Comparison of ENCODE assay signal across 8 cellular contexts in the genomic region with DNA sequence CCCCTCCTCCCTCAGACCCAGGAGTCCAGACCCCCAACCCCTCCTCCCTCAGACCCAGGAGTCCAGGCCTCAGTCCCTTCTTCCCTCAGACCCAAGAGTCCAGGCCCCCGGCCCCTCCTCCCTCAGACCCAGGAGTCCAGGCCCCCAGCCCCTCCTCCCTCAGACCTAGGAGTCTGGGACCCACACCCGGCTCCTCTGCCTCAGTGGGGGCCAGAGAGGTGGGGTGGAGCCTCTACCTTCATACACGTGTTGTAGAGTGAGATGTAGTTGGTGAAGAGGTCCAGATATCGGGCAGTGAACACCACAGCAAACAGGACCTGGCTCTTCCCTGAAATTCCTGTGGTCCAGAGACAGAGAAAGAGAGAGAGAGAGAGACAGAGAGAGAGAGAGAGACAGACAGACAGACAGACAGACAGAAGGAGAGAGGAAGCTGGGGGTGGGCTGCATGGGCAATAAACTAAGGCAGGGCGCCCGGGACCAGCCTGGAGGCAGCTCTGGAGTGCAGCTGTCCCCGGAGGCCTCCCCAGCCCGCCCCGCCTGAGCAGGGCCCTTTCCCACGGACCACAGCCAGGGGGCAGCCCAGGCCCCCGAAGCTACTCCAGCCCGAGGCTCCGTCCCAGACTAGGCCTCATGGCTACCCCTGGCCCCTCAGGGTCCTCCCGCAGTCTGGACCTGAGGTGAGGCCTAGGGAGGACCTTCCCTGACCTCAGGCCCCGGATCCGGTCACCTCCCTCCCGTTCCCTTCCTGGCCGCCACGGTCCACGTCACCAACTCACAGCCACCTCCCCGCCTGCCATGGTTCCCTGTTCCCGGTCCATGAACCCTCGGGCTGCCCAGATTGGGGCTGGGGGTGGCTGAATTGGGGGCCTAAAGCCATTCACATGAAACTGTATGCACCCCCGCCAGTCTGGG. TPM values are rescaled to one million over a fixed set of nuclear protein-coding genes. Genes with fewer than 3 reads are reported as not detected.
DNase-seq lines count a peak whose midpoint lies in the region; ATAC-seq, FAIRE-seq and TF ChIP-seq lines count a peak whose summit lies in the region.

No MANE protein-coding gene starts in this region.

- H3K27me3 ChIP-seq in neuronal stem cell (ENCODE audit: control insufficient read depth in 3 of 3, insufficient read depth in 3 of 3, low read depth in 1 of 3, low read length in 3 of 3) = peaks cover 13 to 23% (median 19%) of the 10 kb centered on the region in 3 experiments
- H3K27me3 ChIP-seq in upper lobe of left lung = peaks cover 3 to 29% (median 17%) of the 10 kb centered on the region in 4 donors

- no peak overlapping the region for H2BK12ac ChIP-seq in neuronal stem cell (ENCODE audit: low read length)

- H4K91ac ChIP-seq in neuronal stem cell (ENCODE audit: low read depth, low read length, poor library complexity) = peak overlapping the region; percentile 98

- H3K27ac ChIP-seq in neuronal stem cell (replicated peaks; ENCODE audit: low read length) (peak overlapping the region; percentile 31), upper lobe of left lung (peak overlapping the region; percentile 89 to 98 (median 93))

- peak; percentile 58 to 85 (median 80) for TF ChIP-seq CTCF in upper lobe of left lung (IDR thresholded peaks at IDR 0.05)

- peak overlapping the region; percentile 89 for H3K4me2 ChIP-seq in neuronal stem cell (ENCODE audit: insufficient read depth, low read length, poor library complexity, severe bottlenecking)

- H3K23ac ChIP-seq in neuronal stem cell (ENCODE audit: low read depth, low read length, poor library complexity) = peak overlapping the region; percentile 93

- H2AK5ac ChIP-seq in neuronal stem cell (ENCODE audit: low read depth, low read length) = peak overlapping the region; percentile 98

- peak overlapping the region; percentile 99 for H3K9ac ChIP-seq in neuronal stem cell (ENCODE audit: low read depth, low read length, poor library complexity)

- H4K8ac ChIP-seq in neuronal stem cell (ENCODE audit: low read depth, low read length) = no peak overlapping the region

- TF ChIP-seq EP300 in upper lobe of left lung (IDR thresholded peaks at IDR 0.05) = no peak

- peak; percentile 33 for ATAC-seq in HG02852 (IDR thresholded peaks at IDR 0.05; ENCODE audit: unreplicated experiment)
- peak; percentile 84 to 85 for ATAC-seq in upper lobe of left lung (ENCODE audit: low FRiP score in 2 of 2)

- no peak overlapping the region for H2BK15ac ChIP-seq in neuronal stem cell (ENCODE audit: low read length)

- H3K4me3 ChIP-seq in neuronal stem cell (ENCODE audit: low read length in 2 of 2) = peak overlapping the region; percentile 77 to 88
- H3K4me3 ChIP-seq in upper lobe of left lung = peak overlapping the region; percentile 90 to 98 (median 95)

- FAIRE-seq in frontal cortex (lab: Jason Lieb, UNC) = no peak

- no peak overlapping the region for H2BK120ac ChIP-seq in neuronal stem cell (ENCODE audit: low read depth, low read length)

- peaks cover 9% of the 10 kb centered on the region for H3K79me1 ChIP-seq in neuronal stem cell (ENCODE audit: low read depth, low read length)

- peak overlapping the region; percentile 99 for H3K18ac ChIP-seq in neuronal stem cell (ENCODE audit: low read length)

- H3K36me3 ChIP-seq in neuronal stem cell (replicated peaks in 1 of 2; ENCODE audit: control insufficient read depth in 2 of 2, insufficient read depth in 2 of 2, low read length in 2 of 2) (peaks cover 16 to 40% of the 10 kb centered on the region in 2 donors), upper lobe of left lung (peaks cover 6 to 40% (median 34%) of the 10 kb centered on the region in 4 donors)

- WGBS in neuronal stem cell (ENCODE audit: extremely low coverage in 2 of 2, insufficient read length in 2 of 2, insufficient replicate concordance in 1 of 2), 2 donors = no CpG with 5 or more reads among the region's 24 CpGs
- 3 to 4% methylated on average over 17 to 19 of the region's 24 CpGs for WGBS in upper lobe of left lung, 2 donors

- H3K9me3 ChIP-seq in neuronal stem cell (replicated peaks in 1 of 2; ENCODE audit: control insufficient read depth in 2 of 2, insufficient read depth in 1 of 2, low read depth in 1 of 2, low read length in 2 of 2) (no peaks in the 10 kb centered on the region), upper lobe of left lung (no peaks in the 10 kb centered on the region)

- peak overlapping the region; percentile 97 for H3K4ac ChIP-seq in neuronal stem cell (ENCODE audit: low read length)

- H2AFZ ChIP-seq in neuronal stem cell (ENCODE audit: low read length) = peak overlapping the region; percentile 77

- peak; percentile 40 for DNase-seq in DMS53 treated with DMSO at 0.1 percent for 48 hours (lab: John Stamatoyannopoulos, UW; ENCODE audit: unreplicated experiment)
- peak; percentile 53 for DNase-seq in RKO (ENCODE audit: low spot score)
- DNase-seq in activated naive CD4-positive, alpha-beta T cell treated with anti-CD3 and anti-CD28 coated beads, Interleukin-2, amount 50 U/mL, for 16 hours = peak; percentile 61
- peak; percentile 61 to 77 for DNase-seq in frontal cortex (ENCODE audit: low spot score in 2 of 2)
- no peak for DNase-seq in neuronal stem cell (ENCODE audit: low spot score)
- DNase-seq in upper lobe of left lung = peak; percentile 56 to 91
- no peak for DNase-seq in COLO829 (ENCODE audit: low spot score)

- no peak for TF ChIP-seq POLR2A in upper lobe of left lung (IDR thresholded peaks at IDR 0.05)

- peak overlapping the region; percentile 91 for H2BK5ac ChIP-seq in neuronal stem cell (ENCODE audit: low read length)

- H3K14ac ChIP-seq in neuronal stem cell (ENCODE audit: low read length) = peak overlapping the region; percentile 94

- H3K4me1 ChIP-seq in neuronal stem cell (ENCODE audit: control insufficient read depth in 2 of 2, insufficient read depth in 1 of 2, low read depth in 1 of 2, low read length in 2 of 2) (peaks cover 14 to 21% of the 10 kb centered on the region in 2 donors), upper lobe of left lung (peaks cover 19 to 35% (median 24%) of the 10 kb centered on the region in 4 donors)

RNA-seq across cellular contexts. Expression of a gene that starts 0.9 kb away (rescaled TPM):
- total RNA-seq in frontal cortex (21.6 TPM), upper lobe of left lung (100 to 1,000 TPM in 2 of 6 donors, 10 to 100 TPM in 4; 44.6 to 141 (median 96.8) TPM)
- polyA plus RNA-seq in neuronal stem cell (2013, experiment 1 of 2) = 361 TPM
- polyA plus RNA-seq in neuronal stem cell (2013, experiment 2 of 2) = 364 TPM

RNA-seq across cellular contexts. Expression of a gene that starts 3.0 kb away (rescaled TPM):
- total RNA-seq in frontal cortex = 2.9 TPM
- polyA plus RNA-seq in neuronal stem cell (2013, experiment 1 of 2) = 0.74 TPM
- 0.72 TPM for polyA plus RNA-seq in neuronal stem cell (2013, experiment 2 of 2)
- total RNA-seq in upper lobe of left lung = 1 to 10 TPM in 2 of 6 donors, under 1 TPM in 4; 0.15 to 1.4 (median 0.57) TPM

RNA-seq across cellular contexts. Expression of a gene that starts 26.3 kb away (rescaled TPM):
- total RNA-seq in frontal cortex (not detected), upper lobe of left lung (not detected)
- polyA plus RNA-seq in neuronal stem cell (2013, experiment 1 of 2) = 0.13 TPM
- 0.12 TPM for polyA plus RNA-seq in neuronal stem cell (2013, experiment 2 of 2)

RNA-seq across cellular contexts. Expression of a gene that starts 26.7 kb away (rescaled TPM):
- total RNA-seq in frontal cortex = 3.7 TPM
- polyA plus RNA-seq in neuronal stem cell (2013, experiment 1 of 2) = 8.5 TPM
- 8.9 TPM for polyA plus RNA-seq in neuronal stem cell (2013, experiment 2 of 2)
- total RNA-seq in upper lobe of left lung = 10 to 100 TPM in 4 of 6 donors, 1 to 10 TPM in 2; 4.7 to 34.6 (median 16.6) TPM

RNA-seq across cellular contexts. Expression of a gene that starts 55.3 kb away (rescaled TPM):
- total RNA-seq in frontal cortex = 6.9 TPM
- 11.2 TPM for polyA plus RNA-seq in neuronal stem cell (2013, experiment 1 of 2)
- polyA plus RNA-seq in neuronal stem cell (2013, experiment 2 of 2) = 11.1 TPM
- total RNA-seq in upper lobe of left lung = 10 to 100 TPM; 10.5 to 44.1 (median 31.6) TPM

Comparison
In these comparisons a context has a peak if more than half of its experiments do, and no peak if none do; other contexts are left out.
1. DNase-seq: peak in DMS53 treated with DMSO at 0.1 percent for 48 hours (single experiment), RKO (single experiment), activated naive CD4-positive, alpha-beta T cell treated with anti-CD3 and anti-CD28 coated beads, Interleukin-2, amount 50 U/mL, for 16 hours (single experiment), frontal cortex (2 of 2) and upper lobe of left lung (2 of 2); none in neuronal stem cell (single experiment) and COLO829 (single experiment).